In the genomic region with DNA sequence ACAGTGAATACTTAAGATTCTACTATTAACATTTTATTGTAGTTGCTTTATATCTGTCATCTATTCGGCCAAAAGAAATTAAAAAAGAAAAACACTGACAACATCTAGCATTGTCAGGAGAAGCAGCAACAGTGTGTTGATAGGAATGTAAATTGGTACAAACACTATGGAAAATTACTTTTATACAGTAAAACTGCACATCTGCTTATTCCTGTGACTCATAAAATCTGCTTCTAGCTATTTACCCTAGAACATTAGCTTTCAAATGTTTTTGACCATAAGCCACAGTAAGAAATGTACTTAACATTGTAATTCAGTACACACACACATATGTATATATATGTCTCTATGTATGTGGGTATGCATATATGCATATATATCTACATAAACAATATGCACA, we compare ENCODE assay signal across 24 cellular contexts.
"Had no signal": no experiment of that assay in that cellular context is flagged by ENCODE, and none has a peak within 500 bp of the region (broad histone marks: within the 10 kb centered on the region; RNA-seq: fewer than 3 reads in every experiment).

No MANE protein-coding gene starts in this region.

- ATAC-seq: activated CD8-positive, alpha-beta T cell treated with anti-CD3 and anti-CD28 coated beads, Interleukin-2, amount 10 ng/mL, durations not matched to agents 7 days and 5 days; heart left ventricle; left colon; pancreas; psoas muscle; right cardiac atrium; T-cell had no signal

- H3K27me3 ChIP-seq: heart left ventricle, neutrophil, pancreas, tibial artery had no signal

- H3K36me3 ChIP-seq: heart left ventricle, neutrophil, pancreas, tibial artery, WERI-Rb-1 had no signal

- H3K27ac ChIP-seq: heart left ventricle, neutrophil, pancreas, psoas muscle, skin epidermis, tibial artery, WERI-Rb-1 had no signal

- H3K4me3 ChIP-seq: heart left ventricle, pancreas, psoas muscle, skin epidermis, tibial artery had no signal

- H3K4me1 ChIP-seq: pancreas, psoas muscle, tibial artery had no signal

- DNase-seq: activated CD4-positive, alpha-beta T cell treated with anti-CD3 and anti-CD28 coated beads for 1 hour; activated CD4-positive, alpha-beta T cell treated with anti-CD3 and anti-CD28 coated beads, Interleukin-2, amount 50 U/mL, for 1 hour; activated CD8-positive, alpha-beta T cell treated with anti-CD3 and anti-CD28 coated beads, Interleukin-2, amount 10 ng/mL, durations not matched to agents 7 days and 5 days; activated naive CD4-positive, alpha-beta T cell; activated T-cell treated with anti-CD3 and anti-CD28 coated beads, Interleukin-2, amount 50 U/mL, for 1 hour; amniotic stem cell; cerebellar nuclear complex; cortex of kidney; effector CD4-positive, alpha-beta T cell; erythroblast; heart left ventricle; left colon; pancreas; psoas muscle; right cardiac atrium; stimulated activated CD4-positive, alpha-beta T cell treated with anti-CD3 and anti-CD28 coated beads, Interleukin-1b, Interleukin-23, amount 100 ng/mL, for 48 hours; T-cell; tibial artery; WERI-Rb-1 had no signal

- H3K9me3 ChIP-seq: heart left ventricle, neutrophil, pancreas, psoas muscle, tibial artery had no signal

- FAIRE-seq: bronchial epithelial cell, keratinocyte, pancreas, TTC549 had no signal
